Comparison of ENCODE assay signal across 8 cellular contexts in the genomic region with DNA sequence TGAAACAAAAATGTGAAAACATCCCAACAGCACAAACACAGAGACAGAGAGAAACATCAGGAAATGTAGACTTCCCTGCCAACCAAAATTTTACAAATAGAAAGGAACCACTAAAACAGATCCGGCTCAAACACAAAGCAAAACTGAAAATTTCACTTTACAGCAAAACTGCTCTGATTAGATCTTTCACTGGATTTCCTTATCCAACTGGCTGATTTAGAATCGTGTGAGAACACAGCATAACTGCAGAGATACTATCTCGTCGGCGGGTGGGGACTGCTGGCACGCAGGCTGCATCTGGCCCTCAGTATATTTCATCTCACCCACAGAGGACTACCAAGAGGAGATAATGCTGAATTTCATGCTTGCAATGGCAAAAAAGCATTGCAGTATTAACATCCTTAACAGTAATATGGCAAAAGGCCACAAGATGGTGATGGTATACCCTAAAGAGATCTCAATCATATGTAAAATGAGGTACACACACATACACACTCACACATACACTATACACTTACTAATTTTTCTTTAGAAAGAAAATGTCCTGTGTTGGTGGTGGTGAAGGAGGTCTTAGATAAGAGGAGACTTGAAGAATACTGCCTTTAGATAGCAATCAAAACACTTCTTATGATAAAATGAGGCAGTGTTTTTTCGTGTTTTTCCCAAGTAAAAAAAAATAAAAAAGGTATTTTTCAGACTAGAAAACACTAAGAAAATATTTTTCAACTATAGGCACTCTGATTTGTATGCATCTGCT. TPM values are rescaled to one million over a fixed set of nuclear protein-coding genes. Genes with fewer than 3 reads are reported as not detected.
DNase-seq lines count a peak whose midpoint lies in the region; ATAC-seq and TF ChIP-seq lines count a peak whose summit lies in the region.

No MANE protein-coding gene starts in this region.

- CTCF ChIA-PET in CD4-positive, alpha-beta T cell (lab: Charles Lee) = interaction anchor here (2.2 kb wide), 1 partner anchor 96 kb away, joined by 9 read pairs; no protein-coding TSS in a partner anchor
- CTCF ChIA-PET in naive thymus-derived CD4-positive, alpha-beta T cell (lab: Charles Lee) = interaction anchor here (0.9 to 3.5 kb wide), 3 partner anchors 10 to 158 kb away, joined by 4 to 32 read pairs (median 8); no protein-coding TSS in a partner anchor

- peak overlapping the region; percentile 74 for H3K27ac Mint-ChIP-seq in CD4-positive, alpha-beta T cell
- peak overlapping the region; percentile 68 to 93 (median 82) for H3K27ac Mint-ChIP-seq in naive thymus-derived CD4-positive, alpha-beta T cell

- ATAC-seq in CD4-positive, alpha-beta T cell (ENCODE audit: poor library complexity) = peak; percentile 97
- ATAC-seq in GM18909 (IDR thresholded peaks at IDR 0.05; ENCODE audit: poor library complexity, unreplicated experiment) (peak; percentile 94), HG03097 (IDR thresholded peaks at IDR 0.05; ENCODE audit: low FRiP score, unreplicated experiment) (peak; percentile 91)
- peak; percentile 97 for ATAC-seq in naive thymus-derived CD4-positive, alpha-beta T cell

- no peaks in the 10 kb centered on the region for H3K9me3 Mint-ChIP-seq in CD4-positive, alpha-beta T cell
- H3K9me3 Mint-ChIP-seq in naive thymus-derived CD4-positive, alpha-beta T cell = peaks cover 0 to 2% (median 0%) of the 10 kb centered on the region in 11 donors

- peak overlapping the region; percentile 2 for H3K4me3 ChIP-seq in naive thymus-derived CD4-positive, alpha-beta T cell (ENCODE audit: low read length)
- H3K4me3 ChIP-seq in tibial nerve = peak overlapping the region in 1 of 4 donors; percentile 29

- no peaks in the 10 kb centered on the region for H3K27me3 Mint-ChIP-seq in CD4-positive, alpha-beta T cell
- H3K27me3 Mint-ChIP-seq in naive thymus-derived CD4-positive, alpha-beta T cell = peaks cover 0 to 4% (median 0%) of the 10 kb centered on the region in 5 donors

- peaks cover 0 to 10% of the 10 kb centered on the region in 2 donors for H3K4me1 ChIP-seq in naive thymus-derived CD4-positive, alpha-beta T cell (ENCODE audit: control insufficient read depth in 2 of 2, insufficient read depth in 2 of 2, low read length in 2 of 2)
- H3K4me1 ChIP-seq in tibial nerve = peaks cover 0 to 20% (median 3%) of the 10 kb centered on the region in 4 donors

- peak in 7 of 10 experiments; percentile 1 to 50 (median 16) for DNase-seq in CD4-positive, alpha-beta T cell
- DNase-seq in NCI-H460 (ENCODE audit: extremely low read depth, low read depth) (peak; percentile 88), epidermal melanocyte (ENCODE audit: insufficient read length, low spot score) (peak; percentile 71), tibial nerve (ENCODE audit: low spot score in 2 of 2) (peak in 1 of 2 donors; percentile 32)
- DNase-seq in activated CD4-positive, alpha-beta T cell treated with anti-CD3 and anti-CD28 coated beads, Interleukin-2, amount 50 U/mL, for 1 hour = peak; percentile 16
- DNase-seq in naive thymus-derived CD4-positive, alpha-beta T cell = peak in 8 of 9 donors; percentile 45 to 78 (median 60)

- TF ChIP-seq CTCF in CD4-positive, alpha-beta T cell (IDR thresholded peaks at IDR 0.05) = peak; percentile 75
- TF ChIP-seq CTCF in tibial nerve (IDR thresholded peaks at IDR 0.05) = peak; percentile 5 to 57 (median 32)

- H3K4me3 Mint-ChIP-seq in CD4-positive, alpha-beta T cell = peak overlapping the region; percentile 84
- H3K4me3 Mint-ChIP-seq in naive thymus-derived CD4-positive, alpha-beta T cell = peak overlapping the region; percentile 51 to 89 (median 79)

- H3K36me3 ChIP-seq in naive thymus-derived CD4-positive, alpha-beta T cell (ENCODE audit: control insufficient read depth in 2 of 3, insufficient read depth in 3 of 3, low read length in 3 of 3) = no peaks in the 10 kb centered on the region
- H3K36me3 ChIP-seq in tibial nerve = no peaks in the 10 kb centered on the region

- intact Hi-C loops in CD4-positive, alpha-beta T cell (cut with DNase I, micrococcal nuclease) = loop anchor here (1.0 to 5.0 kb wide), 8 partner anchors 35 to 245 kb away; partner anchors contain the start of gene MAPK6 (in 2 of the 2)
- intact Hi-C loops in naive thymus-derived CD4-positive, alpha-beta T cell (cut with micrococcal nuclease) = loop anchor here (1.0 to 5.0 kb wide), 12 partner anchors 11 to 750 kb away; partner anchors contain the start of genes LEO1 (in 2 of the 2) and MAPK6 (in 1 of the 2)

- POLR2A ChIA-PET in CD4-positive, alpha-beta T cell (lab: Charles Lee) = interaction anchor here (0.9 to 2.6 kb wide), 5 partner anchors 11 to 198 kb away, joined by 3 to 24 read pairs (median 4); partner anchors contain the start of gene LEO1
- POLR2A ChIA-PET in naive thymus-derived CD4-positive, alpha-beta T cell (lab: Charles Lee) = interaction anchor here (2.2 kb wide), 1 partner anchor 10 kb away, joined by 19 read pairs; the partner anchor contains the start of gene LEO1

- H3K4me1 Mint-ChIP-seq in CD4-positive, alpha-beta T cell (ENCODE audit: low read depth) = peaks cover 11% of the 10 kb centered on the region
- H3K4me1 Mint-ChIP-seq in naive thymus-derived CD4-positive, alpha-beta T cell = peaks cover 10 to 15% (median 12%) of the 10 kb centered on the region in 7 donors

- H3K27ac ChIP-seq in CD4-positive, alpha-beta T cell (ENCODE audit: low read depth, low read length) = no peak overlapping the region
- H3K27ac ChIP-seq in naive thymus-derived CD4-positive, alpha-beta T cell (ENCODE audit: low read depth, low read length) = peak overlapping the region; percentile 38
- H3K27ac ChIP-seq in tibial nerve = peak overlapping the region in 3 of 4 donors; percentile 21 to 75 (median 28)

- no peaks in the 10 kb centered on the region for H3K9me3 ChIP-seq in CD4-positive, alpha-beta T cell (ENCODE audit: control insufficient read depth, low read length)
- H3K9me3 ChIP-seq in naive thymus-derived CD4-positive, alpha-beta T cell (ENCODE audit: control insufficient read depth in 2 of 3, low read length in 3 of 3) = no peaks in the 10 kb centered on the region
- H3K9me3 ChIP-seq in tibial nerve = no peaks in the 10 kb centered on the region

- no peak for TF ChIP-seq POLR2A in tibial nerve (IDR thresholded peaks at IDR 0.05)

- TF ChIP-seq EP300 in tibial nerve (IDR thresholded peaks at IDR 0.05) = no peak

- no peaks in the 10 kb centered on the region for H3K36me3 Mint-ChIP-seq in CD4-positive, alpha-beta T cell (ENCODE audit: low read depth)
- H3K36me3 Mint-ChIP-seq in naive thymus-derived CD4-positive, alpha-beta T cell = no peaks in the 10 kb centered on the region

- WGBS in tibial nerve, 2 donors = 13 to 17% methylated on average over 7 of the region's 7 CpGs

- no peaks in the 10 kb centered on the region for H3K27me3 ChIP-seq in CD4-positive, alpha-beta T cell (ENCODE audit: control insufficient read depth, insufficient read depth, low read length)
- H3K27me3 ChIP-seq in naive thymus-derived CD4-positive, alpha-beta T cell (ENCODE audit: control insufficient read depth in 2 of 2, insufficient read depth in 2 of 2, low read length in 2 of 2) = no peaks in the 10 kb centered on the region
- H3K27me3 ChIP-seq in tibial nerve = no peaks in the 10 kb centered on the region

RNA-seq across cellular contexts. Expression of gene LEO1, which starts 10.6 kb away (rescaled TPM):
- total RNA-seq in CD4-positive, alpha-beta T cell = 1 to 10 TPM; 6.2 to 6.7 TPM
- 61.4 and 75.9 TPM in 2 replicates for total RNA-seq in NCI-H460 (2014; rRNA removed; shearing (Covaris generic))
- polyA plus RNA-seq in NCI-H460 (2014; cell fraction: nucleus; rRNA removed) = 26.9 and 29.6 TPM in 2 replicates
- 10 to 100 TPM in 3 of 5 experiments, 1 to 10 TPM in 2; 9.2 to 30.1 (median 19.3) TPM for total RNA-seq in naive thymus-derived CD4-positive, alpha-beta T cell
- polyA plus RNA-seq in naive thymus-derived CD4-positive, alpha-beta T cell = 10 to 100 TPM; 16.5 to 33.2 TPM
- 10 to 100 TPM; 10.6 to 19.7 (median 14.4) TPM for total RNA-seq in tibial nerve

RNA-seq across cellular contexts. Expression of gene MAPK6, which starts 36.8 kb away (rescaled TPM):
- 10 to 100 TPM; 48.5 to 49.8 TPM for total RNA-seq in CD4-positive, alpha-beta T cell
- 153 and 160 TPM in 2 replicates for total RNA-seq in NCI-H460 (2014; rRNA removed; shearing (Covaris generic))
- polyA plus RNA-seq in NCI-H460 (2014; cell fraction: nucleus; rRNA removed) = 47.4 and 78.7 TPM in 2 replicates
- 10 to 100 TPM; 19.2 to 44.1 (median 25.3) TPM for total RNA-seq in naive thymus-derived CD4-positive, alpha-beta T cell
- polyA plus RNA-seq in naive thymus-derived CD4-positive, alpha-beta T cell = 1 to 10 TPM; 5.1 to 6.0 TPM
- 10 to 100 TPM in 3 of 4 donors, 1 to 10 TPM in 1; 9.6 to 20.9 (median 16.5) TPM for total RNA-seq in tibial nerve
